Comparison of ENCODE assay signal across 1 cellular context in genomic region chr7:26864309-26865093, GRCh38.
TF ChIP-seq lines count a peak whose summit lies in the region.

TSS of gene SKAP2 (minus strand) at chr7:26864590. CDS start at chr7:26864429, 161 bp downstream.

TF ChIP-seq in K562, 482 proteins besides CTCF, POLR2A, EP300 and RAD21 (continued from another document and continues in another):
- TF ChIP-seq ZNF717 (CRISPR knock-in tag; IDR thresholded peaks at IDR 0.05) (no peak), MAFF (IDR thresholded peaks at IDR 0.05; ENCODE audit: low read length) (no peak), ZNF431 (CRISPR knock-in tag; IDR thresholded peaks at IDR 0.05) (no peak), NONO (IDR thresholded peaks at IDR 0.05; ENCODE audit: low read depth in 2 of 2, low read length in 1 of 2) (no peak), MCM7 (IDR thresholded peaks at IDR 0.05) (no peak), CBFA2T2 (conservative IDR thresholded peaks at IDR 0.05) (peak; percentile 83), TCF7L2 (IDR thresholded peaks at IDR 0.05; ENCODE audit: low read depth, low read length) (no peak), HMG20B (CRISPR knock-in tag; IDR thresholded peaks at IDR 0.05) (no peak), PTTG1 (tag; IDR thresholded peaks at IDR 0.05; ENCODE audit: low read depth) (no peak), ZNF24 (IDR thresholded peaks at IDR 0.05) (no peak), RBM39 (optimal IDR thresholded peaks at IDR 0.05; ENCODE audit: low read depth, low read length) (no peak), HNRNPUL1 (IDR thresholded peaks at IDR 0.05; ENCODE audit: low read length) (no peak), POLR2AphosphoS5 (IDR thresholded peaks at IDR 0.05; ENCODE audit: control insufficient read depth, insufficient read depth, low read depth, low read length) (peak; percentile 48; the same call in 1 of the 2 replicates), HMGN3 (IDR thresholded peaks at IDR 0.05; ENCODE audit: borderline replicate concordance, extremely low read depth, insufficient read length, low read depth, low read length) (peak; percentile 82), MAFG (tag; conservative IDR thresholded peaks at IDR 0.05) (no peak), SFPQ (IDR thresholded peaks at IDR 0.05; ENCODE audit: low read depth, low read length) (no peak), MYNN (IDR thresholded peaks at IDR 0.05) (no peak), MYNN (CRISPR knock-in tag; IDR thresholded peaks at IDR 0.05) (no peak), RBM25 (IDR thresholded peaks at IDR 0.05; ENCODE audit: low read depth, low read length, severe bottlenecking) (no peak), ZNF551 (CRISPR knock-in tag; IDR thresholded peaks at IDR 0.05) (no peak), HCFC1 (IDR thresholded peaks at IDR 0.05; ENCODE audit: low read depth, low read length) (peak; percentile 63; the same call in 1 of the 2 replicates), RBM14 (IDR thresholded peaks at IDR 0.05; ENCODE audit: borderline replicate concordance, insufficient read depth, low read depth, low read length) (no peak), ETV6 (IDR thresholded peaks at IDR 0.05; ENCODE audit: borderline replicate concordance in 1 of 2, low read depth in 2 of 2, low read length in 1 of 2) (no peak), ETV6 (CRISPR knock-in tag; IDR thresholded peaks at IDR 0.05; ENCODE audit: borderline replicate concordance) (no peak), ZFPM2 (CRISPR knock-in tag; IDR thresholded peaks at IDR 0.05) (no peak), C11orf30 (IDR thresholded peaks at IDR 0.05; ENCODE audit: low read depth) (peak; percentile 78), MED1 (CRISPR knock-in tag; IDR thresholded peaks at IDR 0.05; ENCODE audit: borderline replicate concordance) (no peak), ASH1L (IDR thresholded peaks at IDR 0.05; ENCODE audit: borderline replicate concordance, low read depth, partially characterized antibody) (no peak), HSF4 (CRISPR knock-in tag; IDR thresholded peaks at IDR 0.05; ENCODE audit: borderline replicate concordance) (no peak), CBX8 (IDR thresholded peaks at IDR 0.05; ENCODE audit: borderline replicate concordance, extremely low read depth, low read depth, low read length, poor library complexity, severe bottlenecking) (no peak), THRAP3 (IDR thresholded peaks at IDR 0.05; ENCODE audit: borderline replicate concordance) (no peak), ZNF3 (CRISPR knock-in tag; IDR thresholded peaks at IDR 0.05) (no peak), DACH1 (IDR thresholded peaks at IDR 0.05; ENCODE audit: partially characterized antibody) (no peak), ZNF445 (CRISPR knock-in tag; IDR thresholded peaks at IDR 0.05; ENCODE audit: low read depth) (no peak)
- TF ChIP-seq, protein P1, sequence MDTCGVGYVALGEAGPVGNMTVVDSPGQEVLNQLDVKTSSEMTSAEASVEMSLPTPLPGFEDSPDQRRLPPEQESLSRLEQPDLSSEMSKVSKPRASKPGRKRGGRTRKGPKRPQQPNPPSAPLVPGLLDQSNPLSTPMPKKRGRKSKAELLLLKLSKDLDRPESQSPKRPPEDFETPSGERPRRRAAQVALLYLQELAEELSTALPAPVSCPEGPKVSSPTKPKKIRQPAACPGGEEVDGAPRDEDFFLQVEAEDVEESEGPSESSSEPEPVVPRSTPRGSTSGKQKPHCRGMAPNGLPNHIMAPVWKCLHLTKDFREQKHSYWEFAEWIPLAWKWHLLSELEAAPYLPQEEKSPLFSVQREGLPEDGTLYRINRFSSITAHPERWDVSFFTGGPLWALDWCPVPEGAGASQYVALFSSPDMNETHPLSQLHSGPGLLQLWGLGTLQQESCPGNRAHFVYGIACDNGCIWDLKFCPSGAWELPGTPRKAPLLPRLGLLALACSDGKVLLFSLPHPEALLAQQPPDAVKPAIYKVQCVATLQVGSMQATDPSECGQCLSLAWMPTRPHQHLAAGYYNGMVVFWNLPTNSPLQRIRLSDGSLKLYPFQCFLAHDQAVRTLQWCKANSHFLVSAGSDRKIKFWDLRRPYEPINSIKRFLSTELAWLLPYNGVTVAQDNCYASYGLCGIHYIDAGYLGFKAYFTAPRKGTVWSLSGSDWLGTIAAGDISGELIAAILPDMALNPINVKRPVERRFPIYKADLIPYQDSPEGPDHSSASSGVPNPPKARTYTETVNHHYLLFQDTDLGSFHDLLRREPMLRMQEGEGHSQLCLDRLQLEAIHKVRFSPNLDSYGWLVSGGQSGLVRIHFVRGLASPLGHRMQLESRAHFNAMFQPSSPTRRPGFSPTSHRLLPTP (IDR thresholded peaks at IDR 0.05; ENCODE audit: borderline replicate concordance, extremely low read depth, insufficient read length): no peak
- TF ChIP-seq, protein P2, sequence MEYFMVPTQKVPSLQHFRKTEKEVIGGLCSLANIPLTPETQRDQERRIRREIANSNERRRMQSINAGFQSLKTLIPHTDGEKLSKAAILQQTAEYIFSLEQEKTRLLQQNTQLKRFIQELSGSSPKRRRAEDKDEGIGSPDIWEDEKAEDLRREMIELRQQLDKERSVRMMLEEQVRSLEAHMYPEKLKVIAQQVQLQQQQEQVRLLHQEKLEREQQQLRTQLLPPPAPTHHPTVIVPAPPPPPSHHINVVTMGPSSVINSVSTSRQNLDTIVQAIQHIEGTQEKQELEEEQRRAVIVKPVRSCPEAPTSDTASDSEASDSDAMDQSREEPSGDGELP (CRISPR knock-in tag; IDR thresholded peaks at IDR 0.05; ENCODE audit: borderline replicate concordance): peak; percentile 92
- TF ChIP-seq, protein P3, sequence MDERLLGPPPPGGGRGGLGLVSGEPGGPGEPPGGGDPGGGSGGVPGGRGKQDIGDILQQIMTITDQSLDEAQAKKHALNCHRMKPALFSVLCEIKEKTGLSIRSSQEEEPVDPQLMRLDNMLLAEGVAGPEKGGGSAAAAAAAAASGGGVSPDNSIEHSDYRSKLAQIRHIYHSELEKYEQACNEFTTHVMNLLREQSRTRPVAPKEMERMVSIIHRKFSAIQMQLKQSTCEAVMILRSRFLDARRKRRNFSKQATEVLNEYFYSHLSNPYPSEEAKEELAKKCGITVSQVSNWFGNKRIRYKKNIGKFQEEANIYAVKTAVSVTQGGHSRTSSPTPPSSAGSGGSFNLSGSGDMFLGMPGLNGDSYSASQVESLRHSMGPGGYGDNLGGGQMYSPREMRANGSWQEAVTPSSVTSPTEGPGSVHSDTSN (CRISPR knock-in tag; IDR thresholded peaks at IDR 0.05; ENCODE audit: low read depth): no peak
- TF ChIP-seq, protein P3 (tag; conservative IDR thresholded peaks at IDR 0.05; ENCODE audit: low read depth): no peak
- TF ChIP-seq, protein P4, sequence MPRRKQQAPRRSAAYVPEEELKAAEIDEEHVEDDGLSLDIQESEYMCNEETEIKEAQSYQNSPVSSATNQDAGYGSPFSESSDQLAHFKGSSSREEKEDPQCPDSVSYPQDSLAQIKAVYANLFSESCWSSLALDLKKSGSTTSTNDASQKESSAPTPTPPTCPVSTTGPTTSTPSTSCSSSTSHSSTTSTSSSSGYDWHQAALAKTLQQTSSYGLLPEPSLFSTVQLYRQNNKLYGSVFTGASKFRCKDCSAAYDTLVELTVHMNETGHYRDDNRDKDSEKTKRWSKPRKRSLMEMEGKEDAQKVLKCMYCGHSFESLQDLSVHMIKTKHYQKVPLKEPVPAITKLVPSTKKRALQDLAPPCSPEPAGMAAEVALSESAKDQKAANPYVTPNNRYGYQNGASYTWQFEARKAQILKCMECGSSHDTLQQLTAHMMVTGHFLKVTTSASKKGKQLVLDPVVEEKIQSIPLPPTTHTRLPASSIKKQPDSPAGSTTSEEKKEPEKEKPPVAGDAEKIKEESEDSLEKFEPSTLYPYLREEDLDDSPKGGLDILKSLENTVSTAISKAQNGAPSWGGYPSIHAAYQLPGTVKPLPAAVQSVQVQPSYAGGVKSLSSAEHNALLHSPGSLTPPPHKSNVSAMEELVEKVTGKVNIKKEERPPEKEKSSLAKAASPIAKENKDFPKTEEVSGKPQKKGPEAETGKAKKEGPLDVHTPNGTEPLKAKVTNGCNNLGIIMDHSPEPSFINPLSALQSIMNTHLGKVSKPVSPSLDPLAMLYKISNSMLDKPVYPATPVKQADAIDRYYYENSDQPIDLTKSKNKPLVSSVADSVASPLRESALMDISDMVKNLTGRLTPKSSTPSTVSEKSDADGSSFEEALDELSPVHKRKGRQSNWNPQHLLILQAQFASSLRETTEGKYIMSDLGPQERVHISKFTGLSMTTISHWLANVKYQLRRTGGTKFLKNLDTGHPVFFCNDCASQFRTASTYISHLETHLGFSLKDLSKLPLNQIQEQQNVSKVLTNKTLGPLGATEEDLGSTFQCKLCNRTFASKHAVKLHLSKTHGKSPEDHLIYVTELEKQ (CRISPR knock-in tag; IDR thresholded peaks at IDR 0.05): no peak
- TF ChIP-seq, protein P5, sequence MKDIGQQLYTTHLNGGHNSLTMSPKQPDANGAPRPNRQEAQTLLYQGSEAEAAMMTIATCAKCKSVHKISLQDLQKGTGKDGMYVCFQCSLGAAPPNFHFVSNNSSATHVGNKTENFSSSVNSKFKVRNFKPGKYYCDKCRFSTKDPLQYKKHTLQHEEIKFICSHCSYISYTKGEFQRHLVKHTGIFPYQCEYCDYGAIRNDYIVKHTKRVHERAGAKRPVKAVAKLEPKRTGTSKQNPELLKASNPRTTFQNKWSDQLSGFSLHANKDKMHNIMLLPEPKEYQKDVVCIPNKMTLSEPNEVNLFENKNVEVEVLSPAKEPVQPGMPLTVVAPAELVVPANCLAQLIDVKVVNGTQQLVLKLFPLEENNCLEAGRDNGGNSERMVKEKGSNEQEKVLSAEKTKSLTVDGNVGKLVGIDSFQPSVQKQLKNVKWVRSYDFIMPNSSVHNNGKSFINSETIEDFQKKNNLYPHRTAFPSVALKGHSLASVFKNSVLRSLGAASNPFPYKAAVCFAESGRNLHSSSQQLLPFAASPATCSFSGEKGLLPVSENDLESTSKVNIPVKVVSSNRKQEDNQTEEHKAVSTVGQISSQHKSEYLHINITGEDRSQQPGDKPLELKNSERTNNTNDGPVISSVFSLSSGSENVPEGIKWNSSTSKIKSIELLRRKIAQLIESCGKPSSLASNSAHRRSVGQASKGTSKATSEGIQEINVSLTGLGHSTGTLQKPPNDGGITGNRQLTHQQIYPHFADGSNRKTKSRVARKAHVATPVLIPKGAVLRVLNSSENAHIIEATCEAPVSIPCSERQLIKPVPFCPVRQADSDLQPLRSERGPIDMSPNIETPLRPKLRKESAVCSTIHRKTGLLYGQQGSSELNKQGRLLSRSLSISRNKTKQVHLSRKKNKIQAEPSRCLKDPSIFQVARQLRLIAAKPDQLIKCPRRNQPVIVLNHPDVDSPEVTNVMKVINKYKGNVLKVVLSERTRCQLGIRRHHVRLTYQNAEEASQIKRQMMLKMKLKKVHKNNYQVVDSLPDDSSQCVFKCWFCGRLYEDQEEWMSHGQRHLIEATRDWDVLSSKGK (CRISPR knock-in tag; IDR thresholded peaks at IDR 0.05): no peak
- TF ChIP-seq, protein P6, sequence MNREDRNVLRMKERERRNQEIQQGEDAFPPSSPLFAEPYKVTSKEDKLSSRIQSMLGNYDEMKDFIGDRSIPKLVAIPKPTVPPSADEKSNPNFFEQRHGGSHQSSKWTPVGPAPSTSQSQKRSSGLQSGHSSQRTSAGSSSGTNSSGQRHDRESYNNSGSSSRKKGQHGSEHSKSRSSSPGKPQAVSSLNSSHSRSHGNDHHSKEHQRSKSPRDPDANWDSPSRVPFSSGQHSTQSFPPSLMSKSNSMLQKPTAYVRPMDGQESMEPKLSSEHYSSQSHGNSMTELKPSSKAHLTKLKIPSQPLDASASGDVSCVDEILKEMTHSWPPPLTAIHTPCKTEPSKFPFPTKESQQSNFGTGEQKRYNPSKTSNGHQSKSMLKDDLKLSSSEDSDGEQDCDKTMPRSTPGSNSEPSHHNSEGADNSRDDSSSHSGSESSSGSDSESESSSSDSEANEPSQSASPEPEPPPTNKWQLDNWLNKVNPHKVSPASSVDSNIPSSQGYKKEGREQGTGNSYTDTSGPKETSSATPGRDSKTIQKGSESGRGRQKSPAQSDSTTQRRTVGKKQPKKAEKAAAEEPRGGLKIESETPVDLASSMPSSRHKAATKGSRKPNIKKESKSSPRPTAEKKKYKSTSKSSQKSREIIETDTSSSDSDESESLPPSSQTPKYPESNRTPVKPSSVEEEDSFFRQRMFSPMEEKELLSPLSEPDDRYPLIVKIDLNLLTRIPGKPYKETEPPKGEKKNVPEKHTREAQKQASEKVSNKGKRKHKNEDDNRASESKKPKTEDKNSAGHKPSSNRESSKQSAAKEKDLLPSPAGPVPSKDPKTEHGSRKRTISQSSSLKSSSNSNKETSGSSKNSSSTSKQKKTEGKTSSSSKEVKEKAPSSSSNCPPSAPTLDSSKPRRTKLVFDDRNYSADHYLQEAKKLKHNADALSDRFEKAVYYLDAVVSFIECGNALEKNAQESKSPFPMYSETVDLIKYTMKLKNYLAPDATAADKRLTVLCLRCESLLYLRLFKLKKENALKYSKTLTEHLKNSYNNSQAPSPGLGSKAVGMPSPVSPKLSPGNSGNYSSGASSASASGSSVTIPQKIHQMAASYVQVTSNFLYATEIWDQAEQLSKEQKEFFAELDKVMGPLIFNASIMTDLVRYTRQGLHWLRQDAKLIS (CRISPR knock-in tag; IDR thresholded peaks at IDR 0.05): 0 out of 2 replicates have a peak, but pooled peaks have one; percentile 39
